2 cellular contexts compared by ENCODE assay signal in genomic region chr11:132981146-132981956, GRCh38.
TF ChIP-seq lines count a peak whose summit lies in the region.

No MANE protein-coding gene starts in this region.

TF ChIP-seq in IMR-90, 13 proteins besides CTCF, POLR2A, EP300 and RAD21:
- TF ChIP-seq RFX5 (IDR thresholded peaks at IDR 0.05; ENCODE audit: low read depth, low read length): no peak
- peak; percentile 34; the same call in 1 of the 2 replicates for TF ChIP-seq MAFK (IDR thresholded peaks at IDR 0.05; ENCODE audit: low read depth, low read length)

TF ChIP-seq in GM12878, 131 proteins besides CTCF, POLR2A, EP300 and RAD21:
- peak; percentile 66; the same call in 1 of the 2 replicates for TF ChIP-seq ATF7 (IDR thresholded peaks at IDR 0.05; ENCODE audit: low read depth)
- peak; percentile 19; the same call in 1 of the 2 replicates for TF ChIP-seq RAD51 (IDR thresholded peaks at IDR 0.05)
- TF ChIP-seq, protein P1, sequence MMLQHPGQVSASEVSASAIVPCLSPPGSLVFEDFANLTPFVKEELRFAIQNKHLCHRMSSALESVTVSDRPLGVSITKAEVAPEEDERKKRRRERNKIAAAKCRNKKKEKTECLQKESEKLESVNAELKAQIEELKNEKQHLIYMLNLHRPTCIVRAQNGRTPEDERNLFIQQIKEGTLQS (IDR thresholded peaks at IDR 0.05; ENCODE audit: borderline replicate concordance, extremely low read depth, low read depth, low read length): no peak
